Comparison of ENCODE assay signal across 16 cellular contexts in the genomic region with DNA sequence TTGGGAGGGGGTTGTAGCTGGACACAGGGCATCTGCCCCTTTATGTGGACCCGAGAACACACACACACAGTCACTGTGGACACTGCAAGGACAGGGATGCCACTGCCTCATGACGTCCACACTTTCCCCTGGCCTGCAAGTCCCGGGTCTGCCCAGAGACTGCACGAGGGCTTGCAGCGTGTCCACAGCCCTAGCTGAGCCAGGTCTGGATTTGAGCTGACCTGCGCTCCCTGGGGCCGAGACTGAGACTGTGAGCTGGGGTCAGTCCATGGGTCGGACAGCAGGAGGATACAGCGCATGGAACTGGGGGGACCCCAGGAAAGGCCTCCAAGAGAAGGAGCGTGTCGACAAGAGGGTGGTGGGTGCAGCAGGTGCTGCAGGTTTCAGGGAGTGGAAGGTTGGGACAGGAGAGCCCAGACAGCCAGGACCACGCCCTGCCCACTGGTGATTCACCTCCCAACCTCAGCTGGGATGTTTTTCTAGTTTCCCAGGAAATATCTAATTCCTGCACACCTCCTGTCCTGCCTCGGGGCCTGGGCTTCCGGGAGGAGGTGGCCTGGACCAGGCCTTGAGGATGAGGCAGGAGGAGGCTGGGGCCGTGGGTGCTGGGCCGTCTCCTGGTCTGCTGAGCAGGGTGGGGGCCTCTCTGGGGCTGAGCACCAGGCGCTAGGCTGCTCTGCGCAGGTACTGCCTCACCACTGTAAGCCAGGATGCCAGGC. TPM values are rescaled to one million over a fixed set of nuclear protein-coding genes. Genes with fewer than 3 reads are reported as not detected.
DNase-seq lines count a peak whose midpoint lies in the region; ATAC-seq, FAIRE-seq and TF ChIP-seq lines count a peak whose summit lies in the region.
"Had no signal": no experiment of that assay in that cellular context is flagged by ENCODE, and none has a peak within 500 bp of the region (broad histone marks: within the 10 kb centered on the region; RNA-seq: fewer than 3 reads in every experiment).

No MANE protein-coding gene starts in this region.

- no peak overlapping the region for H2AFZ ChIP-seq in K562 (ENCODE audit: low read depth, low read length)

- CTCF ChIA-PET in K562 (lab: Yijun Ruan, JAX; ENCODE audit: low intra/inter-chr PET ratio): interaction anchor here (0.8 to 2.6 kb wide), 5 partner anchors 38 to 181 kb away, joined by 3 to 19 read pairs (median 5); partner anchors contain the start of genes ANAPC2, MAN1B1, NPDC1 and SSNA1
- CTCF ChIA-PET in naive thymus-derived CD4-positive, alpha-beta T cell (lab: Charles Lee): interaction anchor here (0.8 to 2.3 kb wide), 12 partner anchors 10 to 180 kb away, joined by 3 to 13 read pairs (median 3); no protein-coding TSS in a partner anchor
- CTCF ChIA-PET in activated CD8-positive, alpha-beta T cell treated with anti-CD3 and anti-CD28 coated beads for 36 hours (lab: Charles Lee): interaction anchor here (0.7 to 8.9 kb wide), 17 partner anchors 10 to 179 kb away, joined by 3 to 58 read pairs (median 5); partner anchors contain the start of genes ANAPC2, NPDC1 and SSNA1

- no peaks in the 10 kb centered on the region for H3K79me2 ChIP-seq in K562 (ENCODE audit: control insufficient read depth, insufficient read depth, low read length)

- peaks cover 9% of the 10 kb centered on the region for H3K27me3 ChIP-seq in HUES6 (ENCODE audit: control insufficient read depth, insufficient read depth, low read length)
- H3K27me3 ChIP-seq in K562 (ENCODE audit: control insufficient read depth in 2 of 2, insufficient read depth in 2 of 2, low read length in 2 of 2): no peaks in the 10 kb centered on the region
- H3K27me3 ChIP-seq in naive thymus-derived CD4-positive, alpha-beta T cell (ENCODE audit: control insufficient read depth in 2 of 2, insufficient read depth in 2 of 2, low read length in 2 of 2): no peaks in the 10 kb centered on the region
- H3K27me3 ChIP-seq: vagina had no signal

- no peak overlapping the region for H3K4me3 ChIP-seq in HUES6 (ENCODE audit: low read depth, low read length)
- no peak overlapping the region for H3K4me3 ChIP-seq in K562
- no peak overlapping the region for H3K4me3 ChIP-seq in mucosa of descending colon
- H3K4me3 ChIP-seq in naive thymus-derived CD4-positive, alpha-beta T cell (ENCODE audit: low read length): no peak overlapping the region

- H3K4me3 Mint-ChIP-seq in naive thymus-derived CD4-positive, alpha-beta T cell: no peak overlapping the region
- no peak overlapping the region for H3K4me3 Mint-ChIP-seq in activated CD8-positive, alpha-beta T cell treated with anti-CD3 and anti-CD28 coated beads for 36 hours
- H3K4me3 Mint-ChIP-seq: activated T-helper 17 cell treated with anti-CD3 and anti-CD28 coated beads, Interleukin-2, amount 50 U/mL, for 72 hours; effector memory CD8-positive, alpha-beta T cell; T-helper 1 cell treated with Interleukin-12 subunit alpha and Interleukin-12 subunit beta and Interleukin-4 antibody, amounts not matched to agents 30 μg/mL and 1 μg/mL, for 36 hours had no signal

- DNase-seq in A172 (ENCODE audit: low spot score) (peak; percentile 94), K562 (ENCODE audit: extremely low read depth in 1 of 4, low spot score in 3 of 4) (no peak), mucosa of descending colon (no peak), SKM-1 treated with dmso at 0.1 percent for 144 hours (lab: John Stamatoyannopoulos, UW; ENCODE audit: unreplicated experiment) (no peak)
- DNase-seq in naive thymus-derived CD4-positive, alpha-beta T cell: no peak
- no peak for DNase-seq in activated CD8-positive, alpha-beta T cell treated with anti-CD3 and anti-CD28 coated beads for 36 hours
- DNase-seq: activated CD4-positive, alpha-beta T cell treated with anti-CD3 and anti-CD28 coated beads, Interleukin-2, amount 50 U/mL, for 48 hours; DMS153; effector memory CD8-positive, alpha-beta T cell had no signal

- in situ Hi-C loops in K562 (cut with MboI): loop anchor here (5.0 to 25.0 kb wide), 3 partner anchors 39 to 439 kb away; partner anchors contain the start of genes ANAPC2, CCDC183, SSNA1 and TMEM141

- FAIRE-seq in K562 (lab: Jason Lieb, UNC): no peak

- no peak for TF ChIP-seq EP300 in K562 (IDR thresholded peaks at IDR 0.05; ENCODE audit: low read length)

- TF ChIP-seq CTCF in K562 (IDR thresholded peaks at IDR 0.05 in 2 of 3, conservative IDR thresholded peaks at IDR 0.05 in 1 of 3; ENCODE audit: insufficient read depth in 2 of 3, low read depth in 1 of 3, low read length in 3 of 3) (no peak), mucosa of descending colon (IDR thresholded peaks at IDR 0.05) (no peak)
- no peak for TF ChIP-seq CTCF in activated CD8-positive, alpha-beta T cell treated with anti-CD3 and anti-CD28 coated beads for 36 hours (IDR thresholded peaks at IDR 0.05)

- no peaks in the 10 kb centered on the region for H3K36me3 Mint-ChIP-seq in naive thymus-derived CD4-positive, alpha-beta T cell
- H3K36me3 Mint-ChIP-seq in activated CD8-positive, alpha-beta T cell treated with anti-CD3 and anti-CD28 coated beads for 36 hours (ENCODE audit: low read depth): no peaks in the 10 kb centered on the region
- H3K36me3 Mint-ChIP-seq: brain had no signal

- POLR2A ChIA-PET in K562 (lab: Yijun Ruan, JAX): interaction anchor here (0.7 to 1.9 kb wide), 5 partner anchors 14 to 140 kb away, joined by 3 to 6 read pairs (median 4); partner anchors contain the start of genes ANAPC2, MAN1B1, SSNA1 and TUBB4B
- POLR2A ChIA-PET in naive thymus-derived CD4-positive, alpha-beta T cell (lab: Charles Lee): interaction anchor here (0.5 to 3.2 kb wide), 6 partner anchors 14 to 139 kb away, joined by 3 to 9 read pairs (median 5); partner anchors contain the start of gene TUBB4B
- POLR2A ChIA-PET in activated CD8-positive, alpha-beta T cell treated with anti-CD3 and anti-CD28 coated beads for 36 hours (lab: Charles Lee): interaction anchor here (0.6 to 1.9 kb wide), 6 partner anchors 19 to 688 kb away, joined by 3 to 5 read pairs (median 3); partner anchors contain the start of genes NDOR1 and TMEM203

- H3K9me1 ChIP-seq in K562 (ENCODE audit: control insufficient read depth, insufficient read depth, low read length): no peaks in the 10 kb centered on the region

- no peak overlapping the region for H3K27ac Mint-ChIP-seq in naive thymus-derived CD4-positive, alpha-beta T cell
- H3K27ac Mint-ChIP-seq in activated CD8-positive, alpha-beta T cell treated with anti-CD3 and anti-CD28 coated beads for 36 hours: no peak overlapping the region
- H3K27ac Mint-ChIP-seq: activated T-helper 17 cell treated with anti-CD3 and anti-CD28 coated beads, Interleukin-2, amount 50 U/mL, for 72 hours; T-helper 1 cell treated with Interleukin-12 subunit alpha and Interleukin-12 subunit beta and Interleukin-4 antibody, amounts not matched to agents 30 μg/mL and 1 μg/mL, for 36 hours had no signal

- WGBS in K562 (ENCODE audit: insufficient coverage, low coverage, missing lambda C conversion rate): 35% methylated on average over 15 of the region's 18 CpGs

- peaks cover 0 to 6% (median 4%) of the 10 kb centered on the region in 5 donors for H3K27me3 Mint-ChIP-seq in naive thymus-derived CD4-positive, alpha-beta T cell
- H3K27me3 Mint-ChIP-seq in activated CD8-positive, alpha-beta T cell treated with anti-CD3 and anti-CD28 coated beads for 36 hours: peaks cover 1% of the 10 kb centered on the region
- H3K27me3 Mint-ChIP-seq: brain had no signal

- H3K4me1 ChIP-seq in HUES6 (ENCODE audit: control insufficient read depth, insufficient read depth, low read length) (peaks cover 15% of the 10 kb centered on the region), K562 (replicated peaks in 1 of 2; ENCODE audit: control insufficient read depth in 2 of 2, insufficient read depth in 2 of 2, low read length in 2 of 2) (peaks cover 21 to 96% of the 10 kb centered on the region in 2 experiments), mucosa of descending colon (ENCODE audit: low read depth) (peaks cover 40% of the 10 kb centered on the region)
- H3K4me1 ChIP-seq in naive thymus-derived CD4-positive, alpha-beta T cell (ENCODE audit: control insufficient read depth in 2 of 2, insufficient read depth in 2 of 2, low read length in 2 of 2): peaks cover 9 to 11% of the 10 kb centered on the region in 2 donors

- no peak overlapping the region for H3K4me2 ChIP-seq in K562 (ENCODE audit: insufficient read depth, low read length)

- H3K9me3 ChIP-seq in HUES6 (ENCODE audit: control insufficient read depth, insufficient read depth, low read depth, low read length) (no peaks in the 10 kb centered on the region), K562 (replicated peaks; ENCODE audit: control insufficient read depth, insufficient read depth, low read depth, low read length) (no peaks in the 10 kb centered on the region), mucosa of descending colon (no peaks in the 10 kb centered on the region)
- H3K9me3 ChIP-seq in naive thymus-derived CD4-positive, alpha-beta T cell (ENCODE audit: control insufficient read depth in 2 of 3, low read length in 3 of 3): no peaks in the 10 kb centered on the region
- H3K9me3 ChIP-seq: vagina had no signal

- H3K4me1 Mint-ChIP-seq in naive thymus-derived CD4-positive, alpha-beta T cell: peaks cover 5 to 14% (median 6%) of the 10 kb centered on the region in 7 donors
- peaks cover 9% of the 10 kb centered on the region for H3K4me1 Mint-ChIP-seq in activated CD8-positive, alpha-beta T cell treated with anti-CD3 and anti-CD28 coated beads for 36 hours (ENCODE audit: low read depth)

- H3K9ac ChIP-seq in HUES6 (ENCODE audit: low read length): peak overlapping the region; percentile 17
- peak overlapping the region in 1 of 2 experiments; percentile 81; a peak in 1 of 4 replicates for H3K9ac ChIP-seq in K562 (ENCODE audit: insufficient read depth in 1 of 2, low read depth in 2 of 2, low read length in 2 of 2)

- no peaks in the 10 kb centered on the region for H3K36me3 ChIP-seq in HUES6 (ENCODE audit: control insufficient read depth, insufficient read depth, low read length)
- H3K36me3 ChIP-seq in K562 (ENCODE audit: control insufficient read depth, insufficient read depth, low read length): no peaks in the 10 kb centered on the region
- H3K36me3 ChIP-seq in mucosa of descending colon (ENCODE audit: low read depth): no peaks in the 10 kb centered on the region
- no peaks in the 10 kb centered on the region for H3K36me3 ChIP-seq in naive thymus-derived CD4-positive, alpha-beta T cell (ENCODE audit: control insufficient read depth in 2 of 3, insufficient read depth in 3 of 3, low read length in 3 of 3)
- H3K36me3 ChIP-seq: vagina had no signal

- H4K20me1 ChIP-seq in K562 (replicated peaks; ENCODE audit: control insufficient read depth, insufficient read depth, low read length): no peaks in the 10 kb centered on the region

- TF ChIP-seq RAD21 in K562 (CRISPR knock-in tag; conservative IDR thresholded peaks at IDR 0.05 in 1 of 2, IDR thresholded peaks at IDR 0.05 in 1 of 2): no peak

- no peak for TF ChIP-seq POLR2A in K562 (conservative IDR thresholded peaks at IDR 0.05)

- ATAC-seq in K562 (no peak), mucosa of descending colon (peak; percentile 0), HG03175 (IDR thresholded peaks at IDR 0.05; ENCODE audit: unreplicated experiment) (no peak)
- no peak for ATAC-seq in naive thymus-derived CD4-positive, alpha-beta T cell
- no peak for ATAC-seq in activated CD8-positive, alpha-beta T cell treated with anti-CD3 and anti-CD28 coated beads for 36 hours
- ATAC-seq: activated T-helper 17 cell treated with anti-CD3 and anti-CD28 coated beads, Interleukin-2, amount 50 U/mL, for 72 hours had no signal

- no peak overlapping the region for H3K27ac ChIP-seq in HUES6 (ENCODE audit: low read depth, low read length)
- H3K27ac ChIP-seq in K562 (ENCODE audit: extremely low read depth, low read depth, low read length): no peak overlapping the region
- no peak overlapping the region for H3K27ac ChIP-seq in naive thymus-derived CD4-positive, alpha-beta T cell (ENCODE audit: low read depth, low read length)
- H3K27ac ChIP-seq: vagina had no signal

- no peaks in the 10 kb centered on the region for H3K9me3 Mint-ChIP-seq in naive thymus-derived CD4-positive, alpha-beta T cell
- H3K9me3 Mint-ChIP-seq in activated CD8-positive, alpha-beta T cell treated with anti-CD3 and anti-CD28 coated beads for 36 hours: no peaks in the 10 kb centered on the region
- H3K9me3 Mint-ChIP-seq: activated T-helper 17 cell treated with anti-CD3 and anti-CD28 coated beads, Interleukin-2, amount 50 U/mL, for 72 hours; brain; effector memory CD8-positive, alpha-beta T cell; T-helper 1 cell treated with Interleukin-12 subunit alpha and Interleukin-12 subunit beta and Interleukin-4 antibody, amounts not matched to agents 30 μg/mL and 1 μg/mL, for 36 hours had no signal

- intact Hi-C loops in K562 (cut with micrococcal nuclease) (loop anchor here (1.0 to 2.0 kb wide), 3 partner anchors 38 to 176 kb away; partner anchors contain the start of genes ANAPC2 and SSNA1), mucosa of descending colon (cut with DNase I, micrococcal nuclease) (no loop called here)
- intact Hi-C loops in naive thymus-derived CD4-positive, alpha-beta T cell (cut with micrococcal nuclease): loop anchor here (1.0 to 10.0 kb wide), 7 partner anchors 26 to 282 kb away; partner anchors contain the start of genes ANAPC2 (in 1 of the 2), C8G (in 1 of the 2), FBXW5 (in 1 of the 2) and NPDC1 (in 1 of the 2)
- intact Hi-C loops in activated CD8-positive, alpha-beta T cell treated with anti-CD3 and anti-CD28 coated beads for 36 hours (cut with micrococcal nuclease): loop anchor here (5.0 kb wide), 1 partner anchor 104 kb away; no protein-coding TSS in a partner anchor

- BruUV-seq in K562 (replicated peaks; lab: Mats Ljungman, UMichigan): no TSS peak

RNA-seq across cellular contexts. Expression of gene RNF224, which starts 0.8 kb away (rescaled TPM):
- 0.86 and 1.1 TPM in 2 replicates for total RNA-seq in A172 (2014; rRNA removed; shearing (Covaris generic))
- total RNA-seq in K562 (2011; cell fraction: chromatin; rRNA removed; ENCODE audit: low replicate concordance): 0.25 TPM in 1 of 2 replicates, not detected in the other
- total RNA-seq in K562 (2011; cell fraction: nucleolus; rRNA removed): 0.17 and 0.26 TPM in 2 replicates
- not detected in 2 replicates for total RNA-seq in K562 (2011; cell fraction: nucleoplasm; rRNA removed)
- total RNA-seq in K562 (2014; rRNA removed): 0.16 TPM in 1 of 2 replicates, not detected in the other
- total RNA-seq in K562 (2014; rRNA removed; fragmentation: Illumina TruSeq; extraction: Trizol): not detected in 2 replicates
- total RNA-seq in K562 (2015; rRNA removed; fragmentation: Illumina TruSeq; extraction: Trizol): not detected in 2 replicates
- not detected in 2 replicates for total RNA-seq in K562 (2021)
- 0.04 TPM in 1 of 2 replicates, not detected in the other for polyA plus RNA-seq in K562 (2011; rRNA removed)
- polyA plus RNA-seq in K562 (2011; cell fraction: cytosol; rRNA removed): 0.18 TPM in 1 of 2 replicates, not detected in the other
- polyA plus RNA-seq in K562 (2011; cell fraction: nucleus; rRNA removed): 0.10 and 0.16 TPM in 2 replicates
- polyA plus RNA-seq in K562 (2012): 0.25 and 0.58 TPM in 2 replicates
- polyA plus RNA-seq in K562 (2014; fragmentation: Illumina TruSeq; extraction: Trizol): not detected in 2 replicates
- polyA plus RNA-seq in K562 (2014; fragmentation: Nextera tagmentation; extraction: Ambion mirVana): not detected
- polyA plus RNA-seq in K562 (2014; rRNA removed): not detected in 2 replicates
- polyA minus RNA-seq in K562 (2011; rRNA and poly(A)+ RNA removed): not detected in 2 replicates
- polyA minus RNA-seq in K562 (2011; cell fraction: cytosol; rRNA and poly(A)+ RNA removed): not detected in 2 replicates
- polyA minus RNA-seq in K562 (2011; cell fraction: nucleus; rRNA and poly(A)+ RNA removed): not detected in 2 replicates
- not detected for total RNA-seq in mucosa of descending colon
- under 1 TPM in 1 of 5 experiments, not detected in 4; 0.12 TPM for total RNA-seq in naive thymus-derived CD4-positive, alpha-beta T cell
- polyA plus RNA-seq in naive thymus-derived CD4-positive, alpha-beta T cell: not detected
- not detected for total RNA-seq in activated CD8-positive, alpha-beta T cell treated with anti-CD3 and anti-CD28 coated beads for 36 hours
- polyA plus RNA-seq: neural cell had no signal

RNA-seq across cellular contexts. Expression of gene CYSRT1, which starts 1.5 kb away (rescaled TPM):
- total RNA-seq in A172 (2014; rRNA removed; shearing (Covaris generic)): 5.1 and 5.4 TPM in 2 replicates
- total RNA-seq in K562 (2011; cell fraction: chromatin; rRNA removed; ENCODE audit: low replicate concordance): 1.2 TPM in 1 of 2 replicates, not detected in the other
- 0.92 and 1.2 TPM in 2 replicates for total RNA-seq in K562 (2011; cell fraction: nucleolus; rRNA removed)
- total RNA-seq in K562 (2011; cell fraction: nucleoplasm; rRNA removed): 0.46 and 0.51 TPM in 2 replicates
- total RNA-seq in K562 (2014; rRNA removed) (0.41 and 0.73 TPM in 2 replicates), K562 (2014; rRNA removed; fragmentation: Illumina TruSeq; extraction: Trizol) (not detected in 2 replicates), K562 (2015; rRNA removed; fragmentation: Illumina TruSeq; extraction: Trizol) (0.22 and 0.60 TPM in 2 replicates), K562 (2021) (0.22 and 0.60 TPM in 2 replicates), mucosa of descending colon (not detected)
- polyA plus RNA-seq in K562 (2011; rRNA removed) (0.24 and 0.91 TPM in 2 replicates), K562 (2014; fragmentation: Illumina TruSeq; extraction: Trizol) (0.32 TPM in 1 of 2 replicates, not detected in the other), K562 (2014; fragmentation: Nextera tagmentation; extraction: Ambion mirVana) (under 1 TPM in 1 of 2 experiments, not detected in 1; 0.04 TPM), K562 (2014; rRNA removed) (0.15 and 1.4 TPM in 2 replicates)
- 0.66 and 2.3 TPM in 2 replicates for polyA plus RNA-seq in K562 (2011; cell fraction: cytosol; rRNA removed)
- polyA plus RNA-seq in K562 (2011; cell fraction: nucleus; rRNA removed): 0.42 and 0.61 TPM in 2 replicates
- polyA plus RNA-seq in K562 (2012): 0.47 and 1.4 TPM in 2 replicates
- polyA minus RNA-seq in K562 (2011; rRNA and poly(A)+ RNA removed): 0.32 TPM in 1 of 2 replicates, not detected in the other
- polyA minus RNA-seq in K562 (2011; cell fraction: cytosol; rRNA and poly(A)+ RNA removed): not detected in 2 replicates
- polyA minus RNA-seq in K562 (2011; cell fraction: nucleus; rRNA and poly(A)+ RNA removed): 0.54 and 0.56 TPM in 2 replicates
- total RNA-seq in naive thymus-derived CD4-positive, alpha-beta T cell: under 1 TPM in 3 of 5 experiments, not detected in 2; 0.45 to 0.63 (median 0.46) TPM
- polyA plus RNA-seq in naive thymus-derived CD4-positive, alpha-beta T cell: under 1 TPM in 1 of 2 donors, not detected in 1; 0.52 TPM
- total RNA-seq in activated CD8-positive, alpha-beta T cell treated with anti-CD3 and anti-CD28 coated beads for 36 hours: under 1 TPM in 1 of 2 experiments, not detected in 1; 0.34 TPM

RNA-seq across cellular contexts. Expression of gene SLC34A3, which starts 4.2 kb away (rescaled TPM):
- 1.1 and 1.6 TPM in 2 replicates for total RNA-seq in A172 (2014; rRNA removed; shearing (Covaris generic))
- not detected in 2 replicates for total RNA-seq in K562 (2011; cell fraction: chromatin; rRNA removed; ENCODE audit: low replicate concordance)
- total RNA-seq in K562 (2011; cell fraction: nucleolus; rRNA removed): not detected in 2 replicates
- not detected in 2 replicates for total RNA-seq in K562 (2011; cell fraction: nucleoplasm; rRNA removed)
- total RNA-seq in K562 (2014; rRNA removed) (not detected in 2 replicates), K562 (2014; rRNA removed; fragmentation: Illumina TruSeq; extraction: Trizol) (not detected in 2 replicates), K562 (2015; rRNA removed; fragmentation: Illumina TruSeq; extraction: Trizol) (not detected in 2 replicates), K562 (2021) (not detected in 2 replicates), mucosa of descending colon (not detected)
- polyA plus RNA-seq in K562 (2011; rRNA removed) (not detected in 2 replicates), K562 (2014; fragmentation: Illumina TruSeq; extraction: Trizol) (not detected in 2 replicates), K562 (2014; fragmentation: Nextera tagmentation; extraction: Ambion mirVana) (not detected), K562 (2014; rRNA removed) (not detected in 2 replicates)
- 0.03 TPM in 1 of 2 replicates, not detected in the other for polyA plus RNA-seq in K562 (2011; cell fraction: cytosol; rRNA removed)
- polyA plus RNA-seq in K562 (2011; cell fraction: nucleus; rRNA removed): not detected in 2 replicates
- polyA plus RNA-seq in K562 (2012): 0.09 and 0.21 TPM in 2 replicates
- polyA minus RNA-seq in K562 (2011; rRNA and poly(A)+ RNA removed): not detected in 2 replicates
- not detected in 2 replicates for polyA minus RNA-seq in K562 (2011; cell fraction: cytosol; rRNA and poly(A)+ RNA removed)
- not detected in 2 replicates for polyA minus RNA-seq in K562 (2011; cell fraction: nucleus; rRNA and poly(A)+ RNA removed)
- under 1 TPM in 2 of 5 experiments, not detected in 3; 0.16 TPM for total RNA-seq in naive thymus-derived CD4-positive, alpha-beta T cell
- not detected for polyA plus RNA-seq in naive thymus-derived CD4-positive, alpha-beta T cell
- total RNA-seq in activated CD8-positive, alpha-beta T cell treated with anti-CD3 and anti-CD28 coated beads for 36 hours: not detected
- total RNA-seq: activated T-helper 17 cell treated with anti-CD3 and anti-CD28 coated beads, Interleukin-2, amount 50 U/mL, for 72 hours; vagina had no signal

RNA-seq across cellular contexts. Expression of gene RNF208, which starts 4.5 kb away (rescaled TPM):
- 0.09 and 0.17 TPM in 2 replicates for total RNA-seq in A172 (2014; rRNA removed; shearing (Covaris generic))
- total RNA-seq in K562 (2011; cell fraction: chromatin; rRNA removed; ENCODE audit: low replicate concordance): 0.97 and 2.3 TPM in 2 replicates
- total RNA-seq in K562 (2011; cell fraction: nucleolus; rRNA removed): 2.1 and 2.3 TPM in 2 replicates
- 0.61 and 1.8 TPM in 2 replicates for total RNA-seq in K562 (2011; cell fraction: nucleoplasm; rRNA removed)
- total RNA-seq in K562 (2014; rRNA removed): 0.50 and 0.90 TPM in 2 replicates
- total RNA-seq in K562 (2014; rRNA removed; fragmentation: Illumina TruSeq; extraction: Trizol): not detected in 2 replicates
- total RNA-seq in K562 (2015; rRNA removed; fragmentation: Illumina TruSeq; extraction: Trizol): 0.47 and 0.49 TPM in 2 replicates
- 6.6 and 6.9 TPM in 2 replicates for total RNA-seq in K562 (2021)
- polyA plus RNA-seq in K562 (2011; rRNA removed): 0.15 and 1.3 TPM in 2 replicates
- 0.40 and 1.2 TPM in 2 replicates for polyA plus RNA-seq in K562 (2011; cell fraction: cytosol; rRNA removed)
- 9.0 and 9.2 TPM in 2 replicates for polyA plus RNA-seq in K562 (2011; cell fraction: nucleus; rRNA removed)
- polyA plus RNA-seq in K562 (2012): 6.0 and 7.9 TPM in 2 replicates
- 0.62 and 2.4 TPM in 2 replicates for polyA plus RNA-seq in K562 (2014; fragmentation: Illumina TruSeq; extraction: Trizol)
- under 1 TPM in 1 of 2 experiments, not detected in 1; 0.18 TPM for polyA plus RNA-seq in K562 (2014; fragmentation: Nextera tagmentation; extraction: Ambion mirVana)
- polyA plus RNA-seq in K562 (2014; rRNA removed): 3.1 and 5.1 TPM in 2 replicates
- not detected in 2 replicates for polyA minus RNA-seq in K562 (2011; rRNA and poly(A)+ RNA removed)
- polyA minus RNA-seq in K562 (2011; cell fraction: cytosol; rRNA and poly(A)+ RNA removed): 2.1 and 3.4 TPM in 2 replicates
- polyA minus RNA-seq in K562 (2011; cell fraction: nucleus; rRNA and poly(A)+ RNA removed): 0.78 and 0.81 TPM in 2 replicates
- 1 to 10 TPM; 5.3 to 7.1 (median 5.8) TPM for total RNA-seq in mucosa of descending colon
- 1 to 10 TPM in 4 of 5 experiments, under 1 TPM in 1; 0.85 to 4.3 (median 1.2) TPM for total RNA-seq in naive thymus-derived CD4-positive, alpha-beta T cell
- polyA plus RNA-seq in naive thymus-derived CD4-positive, alpha-beta T cell: not detected
- total RNA-seq in activated CD8-positive, alpha-beta T cell treated with anti-CD3 and anti-CD28 coated beads for 36 hours: 10 to 100 TPM in 1 of 2 experiments, 1 to 10 TPM in 1; 8.0 to 10.4 TPM

RNA-seq across cellular contexts. Expression of gene TUBB4B, which starts 14.6 kb away (rescaled TPM):
- 599 and 717 TPM in 2 replicates for total RNA-seq in A172 (2014; rRNA removed; shearing (Covaris generic))
- total RNA-seq in K562 (2011; cell fraction: chromatin; rRNA removed; ENCODE audit: low replicate concordance): 122 and 317 TPM in 2 replicates
- 269 and 300 TPM in 2 replicates for total RNA-seq in K562 (2011; cell fraction: nucleolus; rRNA removed)
- total RNA-seq in K562 (2011; cell fraction: nucleoplasm; rRNA removed): 142 and 195 TPM in 2 replicates
- total RNA-seq in K562 (2014; rRNA removed): 264 and 325 TPM in 2 replicates
- total RNA-seq in K562 (2014; rRNA removed; fragmentation: Illumina TruSeq; extraction: Trizol): 86.3 and 117 TPM in 2 replicates
- total RNA-seq in K562 (2015; rRNA removed; fragmentation: Illumina TruSeq; extraction: Trizol): 287 and 291 TPM in 2 replicates
- total RNA-seq in K562 (2021): 425 and 437 TPM in 2 replicates
- 268 and 271 TPM in 2 replicates for polyA plus RNA-seq in K562 (2011; rRNA removed)
- 337 and 660 TPM in 2 replicates for polyA plus RNA-seq in K562 (2011; cell fraction: cytosol; rRNA removed)
- polyA plus RNA-seq in K562 (2011; cell fraction: nucleus; rRNA removed): 333 and 371 TPM in 2 replicates
- 429 and 432 TPM in 2 replicates for polyA plus RNA-seq in K562 (2012)
- polyA plus RNA-seq in K562 (2014; fragmentation: Illumina TruSeq; extraction: Trizol): 393 and 490 TPM in 2 replicates
- 10 to 100 TPM; 24.1 to 51.3 TPM for polyA plus RNA-seq in K562 (2014; fragmentation: Nextera tagmentation; extraction: Ambion mirVana)
- polyA plus RNA-seq in K562 (2014; rRNA removed): 426 and 443 TPM in 2 replicates
- 130 and 204 TPM in 2 replicates for polyA minus RNA-seq in K562 (2011; rRNA and poly(A)+ RNA removed)
- 222 and 247 TPM in 2 replicates for polyA minus RNA-seq in K562 (2011; cell fraction: cytosol; rRNA and poly(A)+ RNA removed)
- 108 and 161 TPM in 2 replicates for polyA minus RNA-seq in K562 (2011; cell fraction: nucleus; rRNA and poly(A)+ RNA removed)
- 100 to 1,000 TPM; 286 to 379 (median 332) TPM for total RNA-seq in mucosa of descending colon
- total RNA-seq in naive thymus-derived CD4-positive, alpha-beta T cell: 100 to 1,000 TPM in 1 of 5 experiments, 10 to 100 TPM in 4; 44.2 to 260 (median 87.5) TPM
- 10 to 100 TPM; 17.5 to 49.9 TPM for polyA plus RNA-seq in naive thymus-derived CD4-positive, alpha-beta T cell
- 100 to 1,000 TPM; 228 to 230 TPM for total RNA-seq in activated CD8-positive, alpha-beta T cell treated with anti-CD3 and anti-CD28 coated beads for 36 hours

Comparison
In these comparisons a context has a peak if more than half of its experiments do, and no peak if none do; other contexts are left out.
1. intact Hi-C loops: an anchor here in K562 (1.0 to 2.0 kb wide), naive thymus-derived CD4-positive, alpha-beta T cell (1.0 to 10.0 kb wide) and activated CD8-positive, alpha-beta T cell treated with anti-CD3 and anti-CD28 coated beads for 36 hours (5.0 kb wide); none called in mucosa of descending colon.